1 cellular context compared by ENCODE assay signal in genomic region chr11:16981651-16982194, GRCh38.
TF ChIP-seq lines count a peak whose summit lies in the region.

No MANE protein-coding gene starts in this region.

TF ChIP-seq in HepG2, 621 proteins besides CTCF, POLR2A, EP300 and RAD21 (continued from another document and continues in another):
- TF ChIP-seq, protein P1, sequence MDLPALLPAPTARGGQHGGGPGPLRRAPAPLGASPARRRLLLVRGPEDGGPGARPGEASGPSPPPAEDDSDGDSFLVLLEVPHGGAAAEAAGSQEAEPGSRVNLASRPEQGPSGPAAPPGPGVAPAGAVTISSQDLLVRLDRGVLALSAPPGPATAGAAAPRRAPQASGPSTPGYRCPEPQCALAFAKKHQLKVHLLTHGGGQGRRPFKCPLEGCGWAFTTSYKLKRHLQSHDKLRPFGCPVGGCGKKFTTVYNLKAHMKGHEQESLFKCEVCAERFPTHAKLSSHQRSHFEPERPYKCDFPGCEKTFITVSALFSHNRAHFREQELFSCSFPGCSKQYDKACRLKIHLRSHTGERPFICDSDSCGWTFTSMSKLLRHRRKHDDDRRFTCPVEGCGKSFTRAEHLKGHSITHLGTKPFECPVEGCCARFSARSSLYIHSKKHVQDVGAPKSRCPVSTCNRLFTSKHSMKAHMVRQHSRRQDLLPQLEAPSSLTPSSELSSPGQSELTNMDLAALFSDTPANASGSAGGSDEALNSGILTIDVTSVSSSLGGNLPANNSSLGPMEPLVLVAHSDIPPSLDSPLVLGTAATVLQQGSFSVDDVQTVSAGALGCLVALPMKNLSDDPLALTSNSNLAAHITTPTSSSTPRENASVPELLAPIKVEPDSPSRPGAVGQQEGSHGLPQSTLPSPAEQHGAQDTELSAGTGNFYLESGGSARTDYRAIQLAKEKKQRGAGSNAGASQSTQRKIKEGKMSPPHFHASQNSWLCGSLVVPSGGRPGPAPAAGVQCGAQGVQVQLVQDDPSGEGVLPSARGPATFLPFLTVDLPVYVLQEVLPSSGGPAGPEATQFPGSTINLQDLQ (CRISPR knock-in tag; IDR thresholded peaks at IDR 0.05) = no peak
- TF ChIP-seq ATF3 (CRISPR knock-in tag; IDR thresholded peaks at IDR 0.05) = peak; percentile 88
- TF ChIP-seq JUND (CRISPR knock-in tag; IDR thresholded peaks at IDR 0.05) = peak; percentile 80
- no peak for TF ChIP-seq PTBP1 (IDR thresholded peaks at IDR 0.05; ENCODE audit: low read depth, low read length, poor library complexity, severe bottlenecking)
- no peak for TF ChIP-seq REPIN1 (CRISPR knock-in tag; IDR thresholded peaks at IDR 0.05; ENCODE audit: borderline replicate concordance, low read depth)
- TF ChIP-seq NKX3-1 (CRISPR knock-in tag; IDR thresholded peaks at IDR 0.05) = no peak
- TF ChIP-seq TP53 (CRISPR knock-in tag; conservative IDR thresholded peaks at IDR 0.05) = no peak
- TF ChIP-seq, protein P2, sequence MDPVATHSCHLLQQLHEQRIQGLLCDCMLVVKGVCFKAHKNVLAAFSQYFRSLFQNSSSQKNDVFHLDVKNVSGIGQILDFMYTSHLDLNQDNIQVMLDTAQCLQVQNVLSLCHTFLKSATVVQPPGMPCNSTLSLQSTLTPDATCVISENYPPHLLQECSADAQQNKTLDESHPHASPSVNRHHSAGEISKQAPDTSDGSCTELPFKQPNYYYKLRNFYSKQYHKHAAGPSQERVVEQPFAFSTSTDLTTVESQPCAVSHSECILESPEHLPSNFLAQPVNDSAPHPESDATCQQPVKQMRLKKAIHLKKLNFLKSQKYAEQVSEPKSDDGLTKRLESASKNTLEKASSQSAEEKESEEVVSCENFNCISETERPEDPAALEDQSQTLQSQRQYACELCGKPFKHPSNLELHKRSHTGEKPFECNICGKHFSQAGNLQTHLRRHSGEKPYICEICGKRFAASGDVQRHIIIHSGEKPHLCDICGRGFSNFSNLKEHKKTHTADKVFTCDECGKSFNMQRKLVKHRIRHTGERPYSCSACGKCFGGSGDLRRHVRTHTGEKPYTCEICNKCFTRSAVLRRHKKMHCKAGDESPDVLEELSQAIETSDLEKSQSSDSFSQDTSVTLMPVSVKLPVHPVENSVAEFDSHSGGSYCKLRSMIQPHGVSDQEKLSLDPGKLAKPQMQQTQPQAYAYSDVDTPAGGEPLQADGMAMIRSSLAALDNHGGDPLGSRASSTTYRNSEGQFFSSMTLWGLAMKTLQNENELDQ (CRISPR knock-in tag; IDR thresholded peaks at IDR 0.05; ENCODE audit: borderline replicate concordance) = no peak
- TF ChIP-seq, protein P3, sequence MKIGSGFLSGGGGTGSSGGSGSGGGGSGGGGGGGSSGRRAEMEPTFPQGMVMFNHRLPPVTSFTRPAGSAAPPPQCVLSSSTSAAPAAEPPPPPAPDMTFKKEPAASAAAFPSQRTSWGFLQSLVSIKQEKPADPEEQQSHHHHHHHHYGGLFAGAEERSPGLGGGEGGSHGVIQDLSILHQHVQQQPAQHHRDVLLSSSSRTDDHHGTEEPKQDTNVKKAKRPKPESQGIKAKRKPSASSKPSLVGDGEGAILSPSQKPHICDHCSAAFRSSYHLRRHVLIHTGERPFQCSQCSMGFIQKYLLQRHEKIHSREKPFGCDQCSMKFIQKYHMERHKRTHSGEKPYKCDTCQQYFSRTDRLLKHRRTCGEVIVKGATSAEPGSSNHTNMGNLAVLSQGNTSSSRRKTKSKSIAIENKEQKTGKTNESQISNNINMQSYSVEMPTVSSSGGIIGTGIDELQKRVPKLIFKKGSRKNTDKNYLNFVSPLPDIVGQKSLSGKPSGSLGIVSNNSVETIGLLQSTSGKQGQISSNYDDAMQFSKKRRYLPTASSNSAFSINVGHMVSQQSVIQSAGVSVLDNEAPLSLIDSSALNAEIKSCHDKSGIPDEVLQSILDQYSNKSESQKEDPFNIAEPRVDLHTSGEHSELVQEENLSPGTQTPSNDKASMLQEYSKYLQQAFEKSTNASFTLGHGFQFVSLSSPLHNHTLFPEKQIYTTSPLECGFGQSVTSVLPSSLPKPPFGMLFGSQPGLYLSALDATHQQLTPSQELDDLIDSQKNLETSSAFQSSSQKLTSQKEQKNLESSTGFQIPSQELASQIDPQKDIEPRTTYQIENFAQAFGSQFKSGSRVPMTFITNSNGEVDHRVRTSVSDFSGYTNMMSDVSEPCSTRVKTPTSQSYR (CRISPR knock-in tag; IDR thresholded peaks at IDR 0.05; ENCODE audit: borderline replicate concordance) = no peak; the same call in 1 of the 2 replicates
- no peak for TF ChIP-seq ZBTB4 (CRISPR knock-in tag; IDR thresholded peaks at IDR 0.05; ENCODE audit: borderline replicate concordance)
- TF ChIP-seq EHMT2 (IDR thresholded peaks at IDR 0.05; ENCODE audit: borderline replicate concordance, low read depth, low read length) = no peak
- 0 out of 2 replicates have a peak, but pooled peaks have one; percentile 24 for TF ChIP-seq KMT2A (CRISPR knock-in tag; IDR thresholded peaks at IDR 0.05)
- peak; percentile 66 for TF ChIP-seq FOSL2 (CRISPR knock-in tag; IDR thresholded peaks at IDR 0.05)
- TF ChIP-seq CREB1 (IDR thresholded peaks at IDR 0.05) = no peak
- TF ChIP-seq CREB1 (CRISPR knock-in tag; IDR thresholded peaks at IDR 0.05) = no peak; the same call in 1 of the 2 replicates
- TF ChIP-seq ZHX1 (CRISPR knock-in tag; IDR thresholded peaks at IDR 0.05; ENCODE audit: low read depth) = no peak
- no peak for TF ChIP-seq PHF20 (CRISPR knock-in tag; IDR thresholded peaks at IDR 0.05)
- no peak for TF ChIP-seq ZNF296 (CRISPR knock-in tag; conservative IDR thresholded peaks at IDR 0.05)
- no peak for TF ChIP-seq E2F5 (CRISPR knock-in tag; conservative IDR thresholded peaks at IDR 0.05)
- peak; percentile 67 for TF ChIP-seq IRF2 (CRISPR knock-in tag; IDR thresholded peaks at IDR 0.05)
- no peak for TF ChIP-seq PCBP2 (optimal IDR thresholded peaks at IDR 0.05; ENCODE audit: low read depth, low read length, poor library complexity, severe bottlenecking)
- TF ChIP-seq, protein P4, sequence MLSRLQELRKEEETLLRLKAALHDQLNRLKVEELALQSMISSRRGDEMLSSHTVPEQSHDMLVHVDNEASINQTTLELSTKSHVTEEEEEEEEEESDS (CRISPR knock-in tag; IDR thresholded peaks at IDR 0.05; ENCODE audit: borderline replicate concordance) = no peak
- TF ChIP-seq, protein P5, sequence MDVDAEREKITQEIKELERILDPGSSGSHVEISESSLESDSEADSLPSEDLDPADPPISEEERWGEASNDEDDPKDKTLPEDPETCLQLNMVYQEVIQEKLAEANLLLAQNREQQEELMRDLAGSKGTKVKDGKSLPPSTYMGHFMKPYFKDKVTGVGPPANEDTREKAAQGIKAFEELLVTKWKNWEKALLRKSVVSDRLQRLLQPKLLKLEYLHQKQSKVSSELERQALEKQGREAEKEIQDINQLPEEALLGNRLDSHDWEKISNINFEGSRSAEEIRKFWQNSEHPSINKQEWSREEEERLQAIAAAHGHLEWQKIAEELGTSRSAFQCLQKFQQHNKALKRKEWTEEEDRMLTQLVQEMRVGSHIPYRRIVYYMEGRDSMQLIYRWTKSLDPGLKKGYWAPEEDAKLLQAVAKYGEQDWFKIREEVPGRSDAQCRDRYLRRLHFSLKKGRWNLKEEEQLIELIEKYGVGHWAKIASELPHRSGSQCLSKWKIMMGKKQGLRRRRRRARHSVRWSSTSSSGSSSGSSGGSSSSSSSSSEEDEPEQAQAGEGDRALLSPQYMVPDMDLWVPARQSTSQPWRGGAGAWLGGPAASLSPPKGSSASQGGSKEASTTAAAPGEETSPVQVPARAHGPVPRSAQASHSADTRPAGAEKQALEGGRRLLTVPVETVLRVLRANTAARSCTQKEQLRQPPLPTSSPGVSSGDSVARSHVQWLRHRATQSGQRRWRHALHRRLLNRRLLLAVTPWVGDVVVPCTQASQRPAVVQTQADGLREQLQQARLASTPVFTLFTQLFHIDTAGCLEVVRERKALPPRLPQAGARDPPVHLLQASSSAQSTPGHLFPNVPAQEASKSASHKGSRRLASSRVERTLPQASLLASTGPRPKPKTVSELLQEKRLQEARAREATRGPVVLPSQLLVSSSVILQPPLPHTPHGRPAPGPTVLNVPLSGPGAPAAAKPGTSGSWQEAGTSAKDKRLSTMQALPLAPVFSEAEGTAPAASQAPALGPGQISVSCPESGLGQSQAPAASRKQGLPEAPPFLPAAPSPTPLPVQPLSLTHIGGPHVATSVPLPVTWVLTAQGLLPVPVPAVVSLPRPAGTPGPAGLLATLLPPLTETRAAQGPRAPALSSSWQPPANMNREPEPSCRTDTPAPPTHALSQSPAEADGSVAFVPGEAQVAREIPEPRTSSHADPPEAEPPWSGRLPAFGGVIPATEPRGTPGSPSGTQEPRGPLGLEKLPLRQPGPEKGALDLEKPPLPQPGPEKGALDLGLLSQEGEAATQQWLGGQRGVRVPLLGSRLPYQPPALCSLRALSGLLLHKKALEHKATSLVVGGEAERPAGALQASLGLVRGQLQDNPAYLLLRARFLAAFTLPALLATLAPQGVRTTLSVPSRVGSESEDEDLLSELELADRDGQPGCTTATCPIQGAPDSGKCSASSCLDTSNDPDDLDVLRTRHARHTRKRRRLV (CRISPR knock-in tag; IDR thresholded peaks at IDR 0.05) = no peak
- no peak for TF ChIP-seq ZNF44 (CRISPR knock-in tag; IDR thresholded peaks at IDR 0.05)
- TF ChIP-seq, protein P6, sequence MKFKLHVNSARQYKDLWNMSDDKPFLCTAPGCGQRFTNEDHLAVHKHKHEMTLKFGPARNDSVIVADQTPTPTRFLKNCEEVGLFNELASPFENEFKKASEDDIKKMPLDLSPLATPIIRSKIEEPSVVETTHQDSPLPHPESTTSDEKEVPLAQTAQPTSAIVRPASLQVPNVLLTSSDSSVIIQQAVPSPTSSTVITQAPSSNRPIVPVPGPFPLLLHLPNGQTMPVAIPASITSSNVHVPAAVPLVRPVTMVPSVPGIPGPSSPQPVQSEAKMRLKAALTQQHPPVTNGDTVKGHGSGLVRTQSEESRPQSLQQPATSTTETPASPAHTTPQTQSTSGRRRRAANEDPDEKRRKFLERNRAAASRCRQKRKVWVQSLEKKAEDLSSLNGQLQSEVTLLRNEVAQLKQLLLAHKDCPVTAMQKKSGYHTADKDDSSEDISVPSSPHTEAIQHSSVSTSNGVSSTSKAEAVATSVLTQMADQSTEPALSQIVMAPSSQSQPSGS (CRISPR knock-in tag; IDR thresholded peaks at IDR 0.05) = peak; percentile 96
- TF ChIP-seq NCOR1 (IDR thresholded peaks at IDR 0.05; ENCODE audit: borderline replicate concordance, low read length) = peak; percentile 26; the same call in 1 of the 2 replicates
- peak; percentile 65 for TF ChIP-seq ISL2 (CRISPR knock-in tag; IDR thresholded peaks at IDR 0.05)
- TF ChIP-seq FOXA3 (CRISPR knock-in tag; IDR thresholded peaks at IDR 0.05) = peak; percentile 75
- no peak for TF ChIP-seq ZNF333 (CRISPR knock-in tag; IDR thresholded peaks at IDR 0.05; ENCODE audit: borderline replicate concordance)
- TF ChIP-seq PRMT3 (CRISPR knock-in tag; IDR thresholded peaks at IDR 0.05; ENCODE audit: borderline replicate concordance, low read depth) = no peak
- TF ChIP-seq, protein P7, sequence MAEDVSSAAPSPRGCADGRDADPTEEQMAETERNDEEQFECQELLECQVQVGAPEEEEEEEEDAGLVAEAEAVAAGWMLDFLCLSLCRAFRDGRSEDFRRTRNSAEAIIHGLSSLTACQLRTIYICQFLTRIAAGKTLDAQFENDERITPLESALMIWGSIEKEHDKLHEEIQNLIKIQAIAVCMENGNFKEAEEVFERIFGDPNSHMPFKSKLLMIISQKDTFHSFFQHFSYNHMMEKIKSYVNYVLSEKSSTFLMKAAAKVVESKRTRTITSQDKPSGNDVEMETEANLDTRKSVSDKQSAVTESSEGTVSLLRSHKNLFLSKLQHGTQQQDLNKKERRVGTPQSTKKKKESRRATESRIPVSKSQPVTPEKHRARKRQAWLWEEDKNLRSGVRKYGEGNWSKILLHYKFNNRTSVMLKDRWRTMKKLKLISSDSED (CRISPR knock-in tag; IDR thresholded peaks at IDR 0.05) = no peak
- TF ChIP-seq TEAD3 (CRISPR knock-in tag; optimal IDR thresholded peaks at IDR 0.05; ENCODE audit: borderline replicate concordance) = peak; percentile 94
- TF ChIP-seq SAP130 (CRISPR knock-in tag; IDR thresholded peaks at IDR 0.05; ENCODE audit: low read depth) = peak; percentile 83
